In genomic region chr2:230443540-230443939, GRCh38 we compare ENCODE assay signal across 11 cellular contexts. TPM values are rescaled to one million over a fixed set of nuclear protein-coding genes. Genes with fewer than 3 reads are reported as not detected.
DNase-seq lines count a peak whose midpoint lies in the region; ATAC-seq, FAIRE-seq and TF ChIP-seq lines count a peak whose summit lies in the region.
"Had no signal": no experiment of that assay in that cellular context is flagged by ENCODE, and none has a peak within 500 bp of the region (broad histone marks: within the 10 kb centered on the region; RNA-seq: fewer than 3 reads in every experiment).

No MANE protein-coding gene starts in this region.

- peaks cover 35% of the 10 kb centered on the region for H3K79me2 ChIP-seq in osteoblast (ENCODE audit: insufficient read depth, low read length)

- no peak overlapping the region for H3K4me2 ChIP-seq in osteoblast (ENCODE audit: insufficient read depth, low read length)

- no peak for FAIRE-seq in bronchial epithelial cell (lab: Jason Lieb, UNC)
- FAIRE-seq: K562 had no signal

- peaks cover 44% of the 10 kb centered on the region for H3K4me1 ChIP-seq in osteoblast (ENCODE audit: insufficient read depth, low read length)

- H3K9me3 ChIP-seq in osteoblast (ENCODE audit: low read depth, low read length) = no peaks in the 10 kb centered on the region

- H2AFZ ChIP-seq in osteoblast (ENCODE audit: low read length) = no peak overlapping the region

- H3K4me3 ChIP-seq in bronchial epithelial cell (ENCODE audit: low read depth, low read length) (no peak overlapping the region), osteoblast (ENCODE audit: insufficient read depth, low read length) (no peak overlapping the region)
- H3K4me3 ChIP-seq: K562 had no signal

- H3K36me3 ChIP-seq in bronchial epithelial cell (ENCODE audit: control insufficient read depth, insufficient read depth, low read length) (peaks cover 10% of the 10 kb centered on the region), osteoblast (ENCODE audit: insufficient read depth, low read length) (peaks cover 38% of the 10 kb centered on the region)

- peak overlapping the region; percentile 28 for H3K27ac ChIP-seq in osteoblast (ENCODE audit: low read depth, low read length)

- H3K27me3 ChIP-seq in bronchial epithelial cell (ENCODE audit: control insufficient read depth, insufficient read depth, low read length) = no peaks in the 10 kb centered on the region
- no peaks in the 10 kb centered on the region for H3K27me3 ChIP-seq in osteoblast (ENCODE audit: insufficient read depth, low read length)

- peaks cover 2% of the 10 kb centered on the region for H4K20me1 ChIP-seq in osteoblast (ENCODE audit: insufficient read depth, low read length)

- peak; percentile 78 for DNase-seq in ELR (ENCODE audit: low read depth)
- DNase-seq in M059J (ENCODE audit: low read depth) = peak; percentile 84
- DNase-seq in bronchial epithelial cell (ENCODE audit: low read depth) = peak; percentile 34
- no peak for DNase-seq in osteoblast (ENCODE audit: insufficient read length, low spot score, missing footprints)
- DNase-seq in amniotic stem cell (lab: John Stamatoyannopoulos, UW) = no peak
- no peak for DNase-seq in SW480 (ENCODE audit: low spot score)
- DNase-seq: NCI-H2081 treated with DMSO at 0.1 percent for 48 hours had no signal

- TF ChIP-seq CTCF in bronchial epithelial cell (IDR thresholded peaks at IDR 0.05; ENCODE audit: insufficient read depth, low read length, severe bottlenecking) (no peak), osteoblast (IDR thresholded peaks at IDR 0.05; ENCODE audit: extremely low read depth, low read depth, low read length) (no peak)

- ATAC-seq in HG03378 (IDR thresholded peaks at IDR 0.05; ENCODE audit: unreplicated experiment) = no peak
- ATAC-seq: activated CD4-positive, CD25-positive, alpha-beta regulatory T cell treated with anti-CD3 and anti-CD28 coated beads, Interleukin-2, amount 50 U/mL, for 24 hours; K562; Panc1 had no signal

RNA-seq across cellular contexts. Expression of gene SP100, which starts 27.5 kb away (rescaled TPM):
- 239 and 257 TPM in 2 replicates for total RNA-seq in M059J (2014; rRNA removed; shearing (Covaris generic))
- 16.4 and 26.6 TPM in 2 replicates for total RNA-seq in bronchial epithelial cell
- 137 and 149 TPM in 2 replicates for total RNA-seq in osteoblast

Comparison
In these comparisons a context has a peak if more than half of its experiments do, and no peak if none do; other contexts are left out.
1. DNase-seq: peak in ELR (single experiment), M059J (single experiment) and bronchial epithelial cell (single experiment); none in osteoblast (single experiment), amniotic stem cell (single experiment) and SW480 (single experiment).